1 cellular context compared by ENCODE assay signal in the genomic region with DNA sequence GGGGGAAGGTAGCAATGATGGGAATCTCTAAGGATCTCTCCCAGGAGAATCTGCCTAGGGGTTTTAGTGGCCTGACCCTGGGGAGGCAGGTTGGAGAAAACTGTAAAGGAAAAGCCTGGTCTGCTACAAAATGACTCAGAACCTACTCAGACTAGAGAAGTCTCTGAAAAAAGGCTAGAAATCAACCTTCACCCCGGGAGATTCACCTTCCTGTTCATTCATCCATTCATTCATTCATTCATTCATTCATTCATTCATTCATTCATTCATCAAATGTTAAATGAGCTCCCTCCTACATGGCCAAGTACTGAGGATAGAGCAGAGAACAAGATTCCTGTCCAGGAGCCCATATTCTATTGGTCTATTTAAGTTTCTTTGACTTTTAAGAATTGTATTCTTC.
TF ChIP-seq lines count a peak whose summit lies in the region.

No MANE protein-coding gene starts in this region.

TF ChIP-seq in SK-N-SH, 30 proteins besides CTCF, POLR2A, EP300 and RAD21 (continued from another document):
- TF ChIP-seq PBX3 (IDR thresholded peaks at IDR 0.05) (no peak), FOXJ3 (CRISPR knock-in tag; IDR thresholded peaks at IDR 0.05) (no peak), USF2 (IDR thresholded peaks at IDR 0.05; ENCODE audit: borderline replicate concordance, low read depth, low read length) (no peak), GABPA (IDR thresholded peaks at IDR 0.05; ENCODE audit: low read depth) (no peak), MXI1 (IDR thresholded peaks at IDR 0.05; ENCODE audit: low read depth, low read length) (no peak), JUND (IDR thresholded peaks at IDR 0.05) (no peak), FOXM1 (IDR thresholded peaks at IDR 0.05; ENCODE audit: low read depth) (no peak), RFX5 (IDR thresholded peaks at IDR 0.05; ENCODE audit: low read length) (no peak), REST (IDR thresholded peaks at IDR 0.05; ENCODE audit: low read depth, low read length) (no peak), TCF12 (IDR thresholded peaks at IDR 0.05) (no peak)
- TF ChIP-seq, protein P1, sequence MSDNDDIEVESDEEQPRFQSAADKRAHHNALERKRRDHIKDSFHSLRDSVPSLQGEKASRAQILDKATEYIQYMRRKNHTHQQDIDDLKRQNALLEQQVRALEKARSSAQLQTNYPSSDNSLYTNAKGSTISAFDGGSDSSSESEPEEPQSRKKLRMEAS (IDR thresholded peaks at IDR 0.05; ENCODE audit: low read depth) = no peak
